ENCODE assay signal across 18 cellular contexts in genomic region chr9:130626249-130626982, GRCh38. TPM values are rescaled to one million over a fixed set of nuclear protein-coding genes. Genes with fewer than 3 reads are reported as not detected.
A peak's percentile ranks its signal among the peaks of the same experiment; 100 is the strongest.
DNase-seq lines count a peak whose midpoint lies in the region; ATAC-seq and TF ChIP-seq lines count a peak whose summit lies in the region.
"Had no signal": no experiment of that assay in that cellular context is flagged by ENCODE, and none has a peak within 500 bp of the region (broad histone marks: within the 10 kb centered on the region; RNA-seq: fewer than 3 reads in every experiment).

No MANE protein-coding gene starts in this region.

- CTCF ChIA-PET in HEK293T (lab: Yijun Ruan, JAX), result no interaction called here

- peak; percentile 8 for TF ChIP-seq CTCF in AG09309 (IDR thresholded peaks at IDR 0.05; ENCODE audit: control insufficient read depth, insufficient read depth, low read depth, low read length, missing control alignments)
- peak; percentile 20 for TF ChIP-seq CTCF in choroid plexus epithelial cell (conservative IDR thresholded peaks at IDR 0.05; ENCODE audit: low read depth, low read length)
- peak; percentile 38 for TF ChIP-seq CTCF in liver (IDR thresholded peaks at IDR 0.05; ENCODE audit: low read depth, low read length, missing input control)

- H3K9me3 ChIP-seq in liver (ENCODE audit: control insufficient read depth in 4 of 4, low read length in 3 of 4), result no peaks in the 10 kb centered on the region
- H3K9me3 ChIP-seq: Peyer's patch, stomach, uterus had no signal

- WGBS in liver, result 62% methylated on average over 20 of the region's 20 CpGs

- POLR2A ChIA-PET in HEK293T (lab: Yijun Ruan, JAX), result no interaction called here

- peaks cover 0 to 8% (median 3%) of the 10 kb centered on the region in 4 donors for H3K4me1 ChIP-seq in liver (ENCODE audit: control insufficient read depth in 4 of 4, insufficient read depth in 4 of 4, low read length in 3 of 4)
- H3K4me1 ChIP-seq: Peyer's patch, stomach, uterus had no signal

- no peak overlapping the region for H3K9ac ChIP-seq in liver (ENCODE audit: low read depth in 1 of 2, low read length in 2 of 2)

- TF ChIP-seq RAD21 in liver (IDR thresholded peaks at IDR 0.05), result peak; percentile 72 to 86

- H3K27me3 ChIP-seq in liver (ENCODE audit: control insufficient read depth in 4 of 4, insufficient read depth in 4 of 4, low read length in 3 of 4), result no peaks in the 10 kb centered on the region
- H3K27me3 ChIP-seq: hepatocyte, Peyer's patch, stomach, uterus had no signal

- H3K36me3 ChIP-seq in liver (ENCODE audit: control insufficient read depth in 4 of 4, insufficient read depth in 3 of 4, low read depth in 1 of 4, low read length in 3 of 4), result peaks cover 18 to 78% (median 47%) of the 10 kb centered on the region in 4 donors
- H3K36me3 ChIP-seq: uterus had no signal

- ATAC-seq in HG03432 (IDR thresholded peaks at IDR 0.05; ENCODE audit: unreplicated experiment), result no peak
- ATAC-seq in GM21515 (IDR thresholded peaks at IDR 0.05; ENCODE audit: unreplicated experiment), result no peak
- ATAC-seq: left colon had no signal

- DNase-seq in AG09309 (ENCODE audit: low read depth), result no peak
- peak; percentile 32 for DNase-seq in HEK293T (ENCODE audit: extremely low spot score)
- no peak for DNase-seq in choroid plexus epithelial cell (ENCODE audit: low read depth)
- DNase-seq in NCI-H2029 treated with DMSO at 0.1 percent for 48 hours (lab: John Stamatoyannopoulos, UW), result no peak
- no peak for DNase-seq in COR-L47 (lab: John Stamatoyannopoulos, UW)
- DNase-seq: activated CD4-positive, CD25-positive, alpha-beta regulatory T cell; activated naive CD4-positive, alpha-beta T cell treated with anti-CD3 and anti-CD28 coated beads for 36 hours; left colon; NCI-H1436 treated with DMSO at 0.1 percent for 48 hours; NCI-H526; stimulated activated CD4-positive, alpha-beta T cell treated with anti-CD3 and anti-CD28 coated beads, Interleukin-12 subunit alpha, Interleukin-12 subunit beta, amount 100 ng/mL, for 4 hours; stomach; uterus had no signal

- no peak overlapping the region for H3K4me3 ChIP-seq in AG09309 (ENCODE audit: control insufficient read depth, low read depth, low read length)
- no peak overlapping the region for H3K4me3 ChIP-seq in choroid plexus epithelial cell (ENCODE audit: low read depth, low read length)
- H3K4me3 ChIP-seq in liver (ENCODE audit: low read depth in 1 of 3, low read length in 3 of 3), result no peak overlapping the region
- H3K4me3 ChIP-seq: hepatocyte, Peyer's patch, stomach, uterus had no signal

- no peak overlapping the region for H3K27ac ChIP-seq in liver (ENCODE audit: low read depth in 1 of 2, low read length in 2 of 2)
- H3K27ac ChIP-seq: hepatocyte, Peyer's patch, stomach, uterus had no signal

TF ChIP-seq in HEK293T, 16 proteins besides CTCF, POLR2A, EP300 and RAD21:
- TF ChIP-seq L3MBTL2 (conservative IDR thresholded peaks at IDR 0.05) (no peak), SUZ12 (IDR thresholded peaks at IDR 0.05) (no peak), ARNT (IDR thresholded peaks at IDR 0.05) (no peak), FOXA1 (IDR thresholded peaks at IDR 0.05) (no peak), BHLHE40 (IDR thresholded peaks at IDR 0.05; ENCODE audit: borderline replicate concordance) (no peak), HDGF (IDR thresholded peaks at IDR 0.05; ENCODE audit: borderline replicate concordance) (no peak), ELF4 (IDR thresholded peaks at IDR 0.05) (no peak), TARDBP (IDR thresholded peaks at IDR 0.05) (no peak), CTBP1 (IDR thresholded peaks at IDR 0.05; ENCODE audit: borderline replicate concordance) (no peak)

TF ChIP-seq in liver, 16 proteins besides CTCF, POLR2A, EP300 and RAD21:
- TF ChIP-seq MAX (IDR thresholded peaks at IDR 0.05) (no peak), HNF4G (IDR thresholded peaks at IDR 0.05) (no peak), ATF3 (IDR thresholded peaks at IDR 0.05) (no peak), YY1 (IDR thresholded peaks at IDR 0.05) (no peak), GABPA (IDR thresholded peaks at IDR 0.05 in 1 of 2, conservative IDR thresholded peaks at IDR 0.05 in 1 of 2) (no peak), JUND (IDR thresholded peaks at IDR 0.05) (no peak), NR2F2 (IDR thresholded peaks at IDR 0.05) (no peak), FOXA2 (IDR thresholded peaks at IDR 0.05) (no peak), FOXA1 (IDR thresholded peaks at IDR 0.05) (no peak), HNF4A (conservative IDR thresholded peaks at IDR 0.05) (peak in 1 of 2 donors; percentile 24), RXRA (IDR thresholded peaks at IDR 0.05) (peak in 1 of 2 donors; percentile 47), SP1 (IDR thresholded peaks at IDR 0.05) (peak; percentile 29), TAF1 (conservative IDR thresholded peaks at IDR 0.05) (no peak), REST (IDR thresholded peaks at IDR 0.05) (no peak)
TF ChIP-seq in liver: peak in this region for 3.

RNA-seq across cellular contexts. Expression of gene PRDM12, which starts 38.0 kb away (rescaled TPM):
- not detected for total RNA-seq in liver
- polyA plus RNA-seq in liver, result under 1 TPM in 1 of 2 donors, not detected in 1; 0.02 TPM
- total RNA-seq: activated naive CD4-positive, alpha-beta T cell treated with anti-CD3 and anti-CD28 coated beads for 36 hours; hepatocyte; left colon; stomach; uterus had no signal
- polyA plus RNA-seq: hepatocyte had no signal

RNA-seq across cellular contexts. Expression of gene FUBP3, which starts 47.0 kb away (rescaled TPM):
- total RNA-seq in liver, result 10 to 100 TPM; 26.5 to 39.0 TPM
- polyA plus RNA-seq in liver, result 10 to 100 TPM; 16.1 to 23.2 TPM
